Comparison of ENCODE assay signal across 13 cellular contexts in the genomic region with DNA sequence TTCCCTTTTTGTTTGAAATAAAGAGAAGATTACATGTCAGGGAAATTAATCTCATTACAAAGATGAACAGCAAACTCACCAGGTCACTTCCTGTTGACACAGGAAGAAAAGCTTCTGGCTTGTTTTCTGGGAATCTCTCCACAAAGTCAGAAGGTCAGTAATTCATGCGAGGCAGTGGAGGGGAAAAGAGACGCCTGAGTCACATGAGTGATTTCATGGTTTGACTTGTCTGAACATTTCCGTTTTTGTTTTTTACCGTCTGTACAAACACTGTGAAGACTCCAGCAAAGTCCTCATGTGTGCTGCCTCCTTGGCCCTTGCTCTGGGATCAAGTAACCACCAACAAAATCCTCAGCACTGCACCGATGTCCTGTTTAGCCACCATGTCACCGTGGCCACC. TPM values are rescaled to one million over a fixed set of nuclear protein-coding genes. Genes with fewer than 3 reads are reported as not detected.
DNase-seq lines count a peak whose midpoint lies in the region; ATAC-seq, FAIRE-seq and TF ChIP-seq lines count a peak whose summit lies in the region.
"Had no signal": no experiment of that assay in that cellular context is flagged by ENCODE, and none has a peak within 500 bp of the region (broad histone marks: within the 10 kb centered on the region; RNA-seq: fewer than 3 reads in every experiment).

No MANE protein-coding gene starts in this region.

- peak; percentile 18 for DNase-seq in COLO829 (ENCODE audit: low spot score)
- DNase-seq in mammary epithelial cell = peak; percentile 51
- peak; percentile 92 for DNase-seq in kidney tubule cell (ENCODE audit: low spot score)
- no peak for DNase-seq in H54 (ENCODE audit: insufficient read length, low spot score)
- DNase-seq in HEK293T (ENCODE audit: extremely low spot score) = no peak
- DNase-seq: activated CD4-positive, CD25-positive, alpha-beta regulatory T cell; C1 segment of cervical spinal cord; NCI-H2081 treated with DMSO at 0.1 percent for 48 hours; stimulated activated naive CD4-positive, alpha-beta T cell had no signal

- intact Hi-C loops in mammary epithelial cell (cut with micrococcal nuclease) = no loop called here

- no peaks in the 10 kb centered on the region for H3K79me2 ChIP-seq in mammary epithelial cell (ENCODE audit: insufficient read depth, low read length)

- ATAC-seq in HG03095 (IDR thresholded peaks at IDR 0.05; ENCODE audit: unreplicated experiment) (no peak), GM19395 (IDR thresholded peaks at IDR 0.05; ENCODE audit: unreplicated experiment) (no peak)

- no peak overlapping the region for H3K4me2 ChIP-seq in mammary epithelial cell (ENCODE audit: insufficient read depth, low read depth, low read length)

- H3K27me3 ChIP-seq in HUES48 (ENCODE audit: control insufficient read depth, insufficient read depth, low read length) (peaks cover 72% of the 10 kb centered on the region), mammary epithelial cell (ENCODE audit: insufficient read depth, low read length) (peaks cover 2% of the 10 kb centered on the region)

- FAIRE-seq in H54 (lab: Jason Lieb, UNC) = no peak

- peak overlapping the region; percentile 32 for H3K27ac ChIP-seq in HUES48 (ENCODE audit: low read depth, low read length)
- no peak overlapping the region for H3K27ac ChIP-seq in mammary epithelial cell (ENCODE audit: insufficient read depth, low read depth, low read length)

- TF ChIP-seq POLR2A in H54 (IDR thresholded peaks at IDR 0.05; ENCODE audit: low read depth, low read length) = no peak

- whole genome bisulfite sequencing in mammary epithelial cell (ENCODE audit: low coverage, missing lambda C conversion rate) = 55% methylated on average over 6 of the region's 6 CpGs

- in situ Hi-C loops in mammary epithelial cell (cut with MboI; ENCODE audit: low sequenced_read_pairs in 2 of 2) = no loop called here

- POLR2A ChIA-PET in HEK293T (lab: Yijun Ruan, JAX) = no interaction called here

- H3K4me1 ChIP-seq in HUES48 (ENCODE audit: control insufficient read depth, insufficient read depth, low read length) (no peaks in the 10 kb centered on the region), mammary epithelial cell (ENCODE audit: insufficient read depth, low read length) (peaks cover 18% of the 10 kb centered on the region)

- H3K4me3 ChIP-seq in HUES48 (ENCODE audit: low read depth, low read length) = no peak overlapping the region
- no peak overlapping the region for H3K4me3 ChIP-seq in mammary epithelial cell (replicated peaks in 1 of 3; ENCODE audit: insufficient read depth in 1 of 3, low read depth in 2 of 3, low read length in 3 of 3)

- CTCF ChIA-PET in mammary epithelial cell (lab: Charles Lee; ENCODE audit: low non-redundant PET) (no interaction called here), HEK293T (lab: Yijun Ruan, JAX) (no interaction called here)

- H3K36me3 ChIP-seq in HUES48 (ENCODE audit: control insufficient read depth, insufficient read depth, low read length) (no peaks in the 10 kb centered on the region), mammary epithelial cell (ENCODE audit: insufficient read depth, low read length) (no peaks in the 10 kb centered on the region)

- H3K9ac ChIP-seq in HUES48 (ENCODE audit: low read depth, low read length) = no peak overlapping the region
- no peak overlapping the region for H3K9ac ChIP-seq in mammary epithelial cell (ENCODE audit: insufficient read depth, low read length)

- no peaks in the 10 kb centered on the region for H3K9me3 ChIP-seq in HUES48 (ENCODE audit: control insufficient read depth, insufficient read depth, low read length)
- H3K9me3 ChIP-seq in mammary epithelial cell (replicated peaks; ENCODE audit: insufficient read depth, low read length) = no peaks in the 10 kb centered on the region

- H2AFZ ChIP-seq in mammary epithelial cell (ENCODE audit: low read depth, low read length) = peak overlapping the region; percentile 62

- dilution Hi-C loops in mammary epithelial cell (cut with HindIII; ENCODE audit: low sequenced_read_pairs) = no loop called here

- TF ChIP-seq CTCF in mammary epithelial cell (conservative IDR thresholded peaks at IDR 0.05 in 1 of 2, IDR thresholded peaks at IDR 0.05 in 1 of 2; ENCODE audit: extremely low read depth in 1 of 2, insufficient read depth in 1 of 2, low read depth in 1 of 2, low read length in 2 of 2) = no peak

- no TSS peak for BruUV-seq in mammary epithelial cell (replicated peaks; lab: Mats Ljungman, UMichigan)

- no peaks in the 10 kb centered on the region for H4K20me1 ChIP-seq in mammary epithelial cell (ENCODE audit: insufficient read depth, low read length)

TF ChIP-seq in HEK293T, 16 proteins besides CTCF, POLR2A, EP300 and RAD21:
- no peak for TF ChIP-seq NFRKB (IDR thresholded peaks at IDR 0.05)
- TF ChIP-seq SUZ12 (IDR thresholded peaks at IDR 0.05) = no peak
- TF ChIP-seq SP1 (IDR thresholded peaks at IDR 0.05) = no peak
- no peak for TF ChIP-seq HDGF (IDR thresholded peaks at IDR 0.05; ENCODE audit: borderline replicate concordance)
- TF ChIP-seq LEF1 (IDR thresholded peaks at IDR 0.05; ENCODE audit: borderline replicate concordance) = no peak
- no peak for TF ChIP-seq FOXM1 (IDR thresholded peaks at IDR 0.05; ENCODE audit: borderline replicate concordance)
- TF ChIP-seq, protein P1, sequence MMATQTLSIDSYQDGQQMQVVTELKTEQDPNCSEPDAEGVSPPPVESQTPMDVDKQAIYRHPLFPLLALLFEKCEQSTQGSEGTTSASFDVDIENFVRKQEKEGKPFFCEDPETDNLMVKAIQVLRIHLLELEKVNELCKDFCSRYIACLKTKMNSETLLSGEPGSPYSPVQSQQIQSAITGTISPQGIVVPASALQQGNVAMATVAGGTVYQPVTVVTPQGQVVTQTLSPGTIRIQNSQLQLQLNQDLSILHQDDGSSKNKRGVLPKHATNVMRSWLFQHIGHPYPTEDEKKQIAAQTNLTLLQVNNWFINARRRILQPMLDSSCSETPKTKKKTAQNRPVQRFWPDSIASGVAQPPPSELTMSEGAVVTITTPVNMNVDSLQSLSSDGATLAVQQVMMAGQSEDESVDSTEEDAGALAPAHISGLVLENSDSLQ (IDR thresholded peaks at IDR 0.05) = no peak
- no peak for TF ChIP-seq ARNT (IDR thresholded peaks at IDR 0.05)

RNA-seq across cellular contexts. Expression of a gene that starts 2.5 kb away (rescaled TPM):
- not detected for total RNA-seq in mammary epithelial cell
- not detected for polyA plus RNA-seq in mammary epithelial cell
- not detected for polyA minus RNA-seq in mammary epithelial cell
- total RNA-seq: cerebellum had no signal

Comparison
In these comparisons a context has a peak if more than half of its experiments do, and no peak if none do; other contexts are left out.
1. DNase-seq: peak in COLO829 (single experiment), mammary epithelial cell (single experiment) and kidney tubule cell (single experiment); none in H54 (single experiment) and HEK293T (single experiment).